In the genomic region with DNA sequence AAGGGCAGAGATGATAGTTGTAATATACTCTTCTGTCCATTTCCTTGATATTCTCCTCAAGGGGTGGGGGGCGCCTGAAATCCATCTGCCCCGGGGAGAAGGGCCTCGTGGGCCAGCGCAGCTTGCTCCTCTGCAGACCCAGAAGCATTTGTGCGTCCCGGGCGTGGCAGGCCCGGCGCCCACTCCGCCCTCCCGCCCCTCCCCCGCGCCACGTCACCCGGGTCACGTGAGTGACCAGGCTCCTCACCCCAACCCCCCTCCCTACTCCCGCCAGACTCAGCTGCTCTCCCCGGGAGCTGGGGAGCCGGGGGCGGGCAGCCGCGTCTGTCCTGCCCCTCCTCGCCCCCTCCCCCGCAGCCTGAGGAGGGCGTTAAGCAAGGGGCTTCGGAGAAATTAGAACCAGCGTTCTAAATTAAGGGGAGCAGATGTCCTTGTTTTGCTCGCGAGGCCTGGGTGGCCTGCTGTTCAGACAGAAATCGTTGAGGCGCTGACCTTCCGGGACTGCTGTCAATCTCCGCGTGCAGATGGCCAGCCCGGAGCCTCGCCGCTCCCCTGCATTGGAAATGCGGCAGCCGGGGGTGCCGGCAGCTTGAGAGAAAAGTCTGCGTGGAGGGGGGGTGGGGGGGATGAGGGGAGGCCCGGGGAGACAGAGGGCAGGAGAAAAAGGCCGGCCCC, we compare ENCODE assay signal across 8 cellular contexts.
DNase-seq lines count a peak whose midpoint lies in the region; ATAC-seq and TF ChIP-seq lines count a peak whose summit lies in the region.

No MANE protein-coding gene starts in this region.

- peak overlapping the region; percentile 43 for H3K4me3 ChIP-seq in choroid plexus epithelial cell (ENCODE audit: low read depth, low read length)

- DNase-seq in DMS53 (lab: John Stamatoyannopoulos, UW) (peak; percentile 90), NCI-H1694 treated with DMSO at 0.1 percent for 48 hours (lab: John Stamatoyannopoulos, UW) (peak; percentile 35), choroid plexus epithelial cell (ENCODE audit: low read depth) (peak; percentile 87), kidney tubule cell (ENCODE audit: low spot score) (peak; percentile 66)
- peak; percentile 68 to 70 for DNase-seq in activated CD4-positive, alpha-beta T cell treated with anti-CD3 and anti-CD28 coated beads for 4 hours
- peak; percentile 38 to 54 for DNase-seq in stimulated activated CD4-positive, alpha-beta T cell treated with anti-CD3 and anti-CD28 coated beads, Interleukin-15, amount 100 ng/mL, for 48 hours (ENCODE audit: low read depth in 2 of 2)

- peak; percentile 67 for ATAC-seq in GM21723 (IDR thresholded peaks at IDR 0.05; ENCODE audit: unreplicated experiment)
- no peak for ATAC-seq in HG03196 (IDR thresholded peaks at IDR 0.05; ENCODE audit: unreplicated experiment)

- no peak for TF ChIP-seq CTCF in choroid plexus epithelial cell (conservative IDR thresholded peaks at IDR 0.05; ENCODE audit: low read depth, low read length)

Comparison
In these comparisons a context has a peak if more than half of its experiments do, and no peak if none do; other contexts are left out.
1. DNase-seq: peak in every context shown above with its lines; median percentile 90 in DMS53; 87 in choroid plexus epithelial cell; 69 in activated CD4-positive, alpha-beta T cell treated with anti-CD3 and anti-CD28 coated beads for 4 hours; 66 in kidney tubule cell; 46 in stimulated activated CD4-positive, alpha-beta T cell treated with anti-CD3 and anti-CD28 coated beads, Interleukin-15, amount 100 ng/mL, for 48 hours; 35 in NCI-H1694 treated with DMSO at 0.1 percent for 48 hours.